1 cellular context compared by ENCODE assay signal in genomic region chr2:196219686-196220085, GRCh38.
TF ChIP-seq lines count a peak whose summit lies in the region.

No MANE protein-coding gene starts in this region.

TF ChIP-seq in K562, 482 proteins besides CTCF, POLR2A, EP300 and RAD21 (continued from another document):
- no peak for TF ChIP-seq BCLAF1 (IDR thresholded peaks at IDR 0.05; ENCODE audit: borderline replicate concordance in 1 of 2, control insufficient read depth in 1 of 2, low read depth in 2 of 2, low read length in 1 of 2)
- TF ChIP-seq TAF15 (IDR thresholded peaks at IDR 0.05; ENCODE audit: low read depth, low read length), result no peak
- TF ChIP-seq SREBF1 (IDR thresholded peaks at IDR 0.05; ENCODE audit: borderline replicate concordance, low read depth, low read length), result no peak
- no peak for TF ChIP-seq MECOM (CRISPR knock-in tag; IDR thresholded peaks at IDR 0.05)
- no peak for TF ChIP-seq ZBTB26 (CRISPR knock-in tag; IDR thresholded peaks at IDR 0.05)
- no peak for TF ChIP-seq ZNF561 (CRISPR knock-in tag; conservative IDR thresholded peaks at IDR 0.05)
- TF ChIP-seq ZNF354B (CRISPR knock-in tag; IDR thresholded peaks at IDR 0.05), result no peak
- TF ChIP-seq MTA1 (IDR thresholded peaks at IDR 0.05; ENCODE audit: borderline replicate concordance), result no peak
- no peak for TF ChIP-seq STAT5B (CRISPR knock-in tag; IDR thresholded peaks at IDR 0.05)
TF ChIP-seq in K562: peak in this region for 0.
